ENCODE assay signal across 1 cellular context in genomic region chr2:159971365-159972122, GRCh38.
A peak's percentile ranks its signal among the peaks of the same experiment; 100 is the strongest.
TF ChIP-seq lines count a peak whose summit lies in the region.

No MANE protein-coding gene starts in this region.

TF ChIP-seq in HepG2, 621 proteins besides CTCF, POLR2A, EP300 and RAD21 (continued from another document):
- no peak for TF ChIP-seq MAZ (IDR thresholded peaks at IDR 0.05; ENCODE audit: borderline replicate concordance, low read depth, low read length)
- TF ChIP-seq MAZ (CRISPR knock-in tag; IDR thresholded peaks at IDR 0.05; ENCODE audit: low read depth), result no peak
- TF ChIP-seq MAFF (IDR thresholded peaks at IDR 0.05; ENCODE audit: low read depth, low read length), result peak; percentile 92
- TF ChIP-seq NFATC3 (CRISPR knock-in tag; IDR thresholded peaks at IDR 0.05), result no peak
